ENCODE assay signal across 12 cellular contexts in the genomic region with DNA sequence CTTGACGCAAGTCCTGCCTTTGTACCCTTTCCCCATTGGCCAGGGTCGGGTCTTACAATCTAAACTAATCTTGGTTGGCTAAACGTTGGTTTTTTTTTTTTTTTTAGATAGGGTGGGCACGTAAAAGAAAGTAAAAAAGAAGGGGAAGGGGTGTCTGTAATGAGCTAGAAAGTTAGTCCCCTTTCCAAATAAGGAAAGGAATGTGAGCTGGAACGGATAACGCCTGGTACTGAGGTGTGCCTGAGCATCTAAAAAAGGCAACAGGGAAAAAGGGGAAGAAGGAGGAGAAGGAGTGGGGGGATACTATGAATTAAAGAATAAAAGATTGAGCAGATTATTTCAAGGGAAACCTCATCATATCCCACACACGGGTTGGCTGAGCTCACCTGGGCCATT.
DNase-seq lines count a peak whose midpoint lies in the region; ATAC-seq and TF ChIP-seq lines count a peak whose summit lies in the region.
"Had no signal": no experiment of that assay in that cellular context is flagged by ENCODE, and none has a peak within 500 bp of the region (broad histone marks: within the 10 kb centered on the region; RNA-seq: fewer than 3 reads in every experiment).

No MANE protein-coding gene starts in this region.

- peak overlapping the region; percentile 98 for H3K4ac ChIP-seq in IMR-90 (ENCODE audit: low read depth, low read length)

- H2AK5ac ChIP-seq in IMR-90 (ENCODE audit: low read depth, low read length): peak overlapping the region; percentile 93

- intact Hi-C loops in IMR-90 (cut with micrococcal nuclease) (loop anchor here (1.0 kb wide), 1 partner anchor 41 kb away; no protein-coding TSS in a partner anchor), mammary epithelial cell (cut with micrococcal nuclease) (no loop called here)

- peak overlapping the region; percentile 84 for H3K18ac ChIP-seq in IMR-90 (ENCODE audit: low read depth, low read length)

- H2AFZ ChIP-seq in IMR-90 (replicated peaks; ENCODE audit: low read length, poor library complexity) (peak overlapping the region; percentile 83), mammary epithelial cell (ENCODE audit: low read depth, low read length) (peak overlapping the region; percentile 83)

- peak overlapping the region; percentile 92 for H3K27ac Mint-ChIP-seq in mesothelial cell of epicardium

- H3K14ac ChIP-seq in IMR-90 (replicated peaks; ENCODE audit: low read depth, low read length): peak overlapping the region; percentile 93

- in situ Hi-C loops in IMR-90 (cut with MboI; ENCODE audit: low sequenced_read_pairs): loop anchor here (5.0 kb wide), 1 partner anchor 42 kb away; no protein-coding TSS in a partner anchor
- in situ Hi-C loops in mammary epithelial cell (cut with MboI; ENCODE audit: low sequenced_read_pairs in 2 of 2): loop anchor here in 1 of 2 donors (10.0 kb wide), 1 partner anchor 99 kb away; no protein-coding TSS in a partner anchor

- H3K9ac ChIP-seq in IMR-90 (ENCODE audit: low read depth, low read length): peak overlapping the region; percentile 36
- no peak overlapping the region for H3K9ac ChIP-seq in mammary epithelial cell (ENCODE audit: insufficient read depth, low read length)

- H4K20me1 ChIP-seq in IMR-90 (ENCODE audit: insufficient read depth, low read length) (no peaks in the 10 kb centered on the region), mammary epithelial cell (ENCODE audit: insufficient read depth, low read length) (no peaks in the 10 kb centered on the region)

- peak overlapping the region; percentile 83 for H4K5ac ChIP-seq in IMR-90 (ENCODE audit: low read depth, low read length)

- TF ChIP-seq RAD21 in IMR-90 (IDR thresholded peaks at IDR 0.05; ENCODE audit: low read length): no peak

- DNase-seq in IMR-90 (no peak), mammary epithelial cell (no peak), mesothelial cell of epicardium (ENCODE audit: low spot score in 2 of 2, unreplicated experiment in 2 of 2) (no peak), thoracic aorta (ENCODE audit: low spot score) (no peak), anterior cingulate cortex (lab: John Stamatoyannopoulos, UW) (no peak), GF-D8 (lab: John Stamatoyannopoulos, UW) (no peak)
- DNase-seq: activated CD8-positive, alpha-beta memory T cell treated with anti-CD3 and anti-CD28 coated beads for 24 hours; activated naive CD4-positive, alpha-beta T cell treated with Interleukin-2 at 50 U/mL for 16 hours; stimulated activated CD4-positive, alpha-beta T cell treated with anti-CD3 and anti-CD28 coated beads, Interleukin-1b, Interleukin-23, amount 100 ng/mL, for 48 hours; stimulated activated naive CD8-positive, alpha-beta T cell treated with anti-CD3 and anti-CD28 coated beads, Interleukin-15, Interleukin-2, amounts not matched to agents 100 U/mL and 50 U/mL, for 24 hours had no signal

- TF ChIP-seq POLR2A in IMR-90 (IDR thresholded peaks at IDR 0.05; ENCODE audit: low read depth, low read length): no peak

- peak overlapping the region; percentile 77 for H3K56ac ChIP-seq in IMR-90 (ENCODE audit: extremely low read depth, insufficient read depth, low read length)

- no peak for ATAC-seq in IMR-90 (ENCODE audit: low read depth)
- no peak for ATAC-seq in thoracic aorta (ENCODE audit: insufficient number of reproducible peaks, low FRiP score, low read depth)
- ATAC-seq in HG02884 (IDR thresholded peaks at IDR 0.05; ENCODE audit: unreplicated experiment): no peak
- no peak for ATAC-seq in GM19463 (IDR thresholded peaks at IDR 0.05; ENCODE audit: unreplicated experiment)
- ATAC-seq: stimulated activated naive CD8-positive, alpha-beta T cell treated with anti-CD3 and anti-CD28 coated beads, Interleukin-15, Interleukin-2, amounts not matched to agents 100 U/mL and 50 U/mL, for 24 hours had no signal

- H3K4me3 Mint-ChIP-seq in mesothelial cell of epicardium: no peak overlapping the region

- no peaks in the 10 kb centered on the region for H3K36me3 ChIP-seq in IMR-90 (ENCODE audit: control insufficient read depth, insufficient read depth, low read length)
- no peaks in the 10 kb centered on the region for H3K36me3 ChIP-seq in mammary epithelial cell (ENCODE audit: insufficient read depth, low read length)
- no peaks in the 10 kb centered on the region for H3K36me3 ChIP-seq in thoracic aorta

- peak overlapping the region; percentile 96 for H4K91ac ChIP-seq in IMR-90 (ENCODE audit: insufficient read depth, low read depth, low read length)

- BruUV-seq in IMR-90 (replicated peaks; lab: Mats Ljungman, UMichigan) (no TSS peak), mammary epithelial cell (replicated peaks; lab: Mats Ljungman, UMichigan) (no TSS peak)

- no peak for TF ChIP-seq CTCF in IMR-90 (conservative IDR thresholded peaks at IDR 0.05; ENCODE audit: low read depth, low read length)
- TF ChIP-seq CTCF in mammary epithelial cell (conservative IDR thresholded peaks at IDR 0.05 in 1 of 2, IDR thresholded peaks at IDR 0.05 in 1 of 2; ENCODE audit: extremely low read depth in 1 of 2, insufficient read depth in 1 of 2, low read depth in 1 of 2, low read length in 2 of 2): no peak
- no peak for TF ChIP-seq CTCF in mesothelial cell of epicardium (IDR thresholded peaks at IDR 0.05; ENCODE audit: unreplicated experiment)
- no peak for TF ChIP-seq CTCF in thoracic aorta (IDR thresholded peaks at IDR 0.05)

- peak overlapping the region; percentile 95 for H3K27ac ChIP-seq in IMR-90 (ENCODE audit: insufficient read depth, low read length)
- peak overlapping the region; percentile 35 for H3K27ac ChIP-seq in mammary epithelial cell (ENCODE audit: insufficient read depth, low read depth, low read length)
- peak overlapping the region; percentile 74 to 77 for H3K27ac ChIP-seq in thoracic aorta

- H2BK120ac ChIP-seq in IMR-90 (ENCODE audit: low read depth, low read length): peak overlapping the region; percentile 98

- H3K9me3 Mint-ChIP-seq in mesothelial cell of epicardium: no peaks in the 10 kb centered on the region

- H2AK9ac ChIP-seq in IMR-90 (replicated peaks; ENCODE audit: low read depth, low read length, poor library complexity): peak overlapping the region; percentile 75

- H3K23ac ChIP-seq in IMR-90 (ENCODE audit: low read depth, low read length): peak overlapping the region; percentile 97

- H3K27me3 Mint-ChIP-seq in mesothelial cell of epicardium (ENCODE audit: low read depth): no peaks in the 10 kb centered on the region

- H3K4me3 ChIP-seq in IMR-90 (ENCODE audit: insufficient read depth, low read depth, low read length): no peak overlapping the region
- no peak overlapping the region for H3K4me3 ChIP-seq in mammary epithelial cell (replicated peaks in 1 of 3; ENCODE audit: insufficient read depth in 1 of 3, low read depth in 2 of 3, low read length in 3 of 3)
- H3K4me3 ChIP-seq in thoracic aorta: no peak overlapping the region

- dilution Hi-C loops in IMR-90 (cut with HindIII; ENCODE audit: low sequenced_read_pairs, unreplicated experiment) (no loop called here), mammary epithelial cell (cut with HindIII; ENCODE audit: low sequenced_read_pairs) (no loop called here)

- H3K4me1 ChIP-seq in IMR-90 (ENCODE audit: control insufficient read depth, insufficient read depth, low read length): peaks cover 21% of the 10 kb centered on the region
- peaks cover 52% of the 10 kb centered on the region for H3K4me1 ChIP-seq in mammary epithelial cell (ENCODE audit: insufficient read depth, low read length)
- peaks cover 15 to 51% of the 10 kb centered on the region in 2 donors for H3K4me1 ChIP-seq in thoracic aorta (ENCODE audit: control insufficient read depth in 1 of 2, low read depth in 2 of 2)

- H2BK20ac ChIP-seq in IMR-90 (ENCODE audit: low read depth, low read length): peak overlapping the region; percentile 96

- H4K8ac ChIP-seq in IMR-90 (ENCODE audit: low read depth in 2 of 2, low read length in 2 of 2): peak overlapping the region; percentile 60 to 89

- H3K9me3 ChIP-seq in IMR-90 (ENCODE audit: control insufficient read depth, insufficient read depth, low read length): no peaks in the 10 kb centered on the region
- H3K9me3 ChIP-seq in mammary epithelial cell (replicated peaks; ENCODE audit: insufficient read depth, low read length): no peaks in the 10 kb centered on the region
- no peaks in the 10 kb centered on the region for H3K9me3 ChIP-seq in thoracic aorta

- H3K4me2 ChIP-seq in IMR-90 (ENCODE audit: low read depth, low read length) (peak overlapping the region; percentile 8; the same call in 1 of the 2 replicates), mammary epithelial cell (ENCODE audit: insufficient read depth, low read depth, low read length) (no peak overlapping the region)

- H3K9me1 ChIP-seq in IMR-90 (ENCODE audit: insufficient read depth, low read length): peaks cover 29% of the 10 kb centered on the region

- peaks cover 8 to 41% of the 10 kb centered on the region in 2 experiments; a peak in 3 of 4 replicates for H3K79me1 ChIP-seq in IMR-90 (ENCODE audit: low read depth in 1 of 2, low read length in 2 of 2)

- no peaks in the 10 kb centered on the region for H3K27me3 ChIP-seq in IMR-90 (ENCODE audit: control insufficient read depth, insufficient read depth, low read length)
- no peaks in the 10 kb centered on the region for H3K27me3 ChIP-seq in mammary epithelial cell (ENCODE audit: insufficient read depth, low read length)
- H3K27me3 ChIP-seq in thoracic aorta (replicated peaks; ENCODE audit: insufficient read depth): no peaks in the 10 kb centered on the region

- peak overlapping the region; percentile 89 for H2BK5ac ChIP-seq in IMR-90 (ENCODE audit: low read depth, low read length, poor library complexity, severe bottlenecking)

- peaks cover 36% of the 10 kb centered on the region for H3K4me1 Mint-ChIP-seq in mesothelial cell of epicardium

- CTCF ChIA-PET in IMR-90 (lab: Yijun Ruan, JAX): interaction anchor here (0.6 to 2.4 kb wide), 8 partner anchors 9 to 625 kb away, joined by 3 to 9 read pairs (median 4); a partner anchor contains a TSS
- CTCF ChIA-PET in mammary epithelial cell (lab: Charles Lee; ENCODE audit: low non-redundant PET): no interaction called here

- peak overlapping the region; percentile 89 for H2BK15ac ChIP-seq in IMR-90 (ENCODE audit: low read depth, low read length)

- no CpG with 5 or more reads among the region's 7 CpGs for WGBS in IMR-90 (ENCODE audit: extremely low coverage in 2 of 2, insufficient read length in 1 of 2), 2 experiments
- WGBS in mammary epithelial cell (ENCODE audit: low coverage, missing lambda C conversion rate): 47% methylated on average over 7 of the region's 7 CpGs

- no peaks in the 10 kb centered on the region for H3K79me2 ChIP-seq in mammary epithelial cell (ENCODE audit: insufficient read depth, low read length)

- H3K36me3 Mint-ChIP-seq in mesothelial cell of epicardium: no peaks in the 10 kb centered on the region

- POLR2A ChIA-PET in IMR-90 (lab: Charles Lee; ENCODE audit: unreplicated experiment): interaction anchor here (0.6 to 1.6 kb wide), 9 partner anchors 10 to 122 kb away, joined by 3 to 15 read pairs (median 4); a partner anchor contains a TSS

TF ChIP-seq in IMR-90, 13 proteins besides CTCF, POLR2A, EP300 and RAD21 (continues in another document):
- TF ChIP-seq MAFK (IDR thresholded peaks at IDR 0.05; ENCODE audit: low read depth, low read length): no peak

Comparison
In these comparisons a context has a peak if more than half of its experiments do, and no peak if none do; other contexts are left out.
1. H3K27ac ChIP-seq: peak in every context shown above with its lines; median percentile 95 in IMR-90; 76 in thoracic aorta; 35 in mammary epithelial cell.